In the genomic region with DNA sequence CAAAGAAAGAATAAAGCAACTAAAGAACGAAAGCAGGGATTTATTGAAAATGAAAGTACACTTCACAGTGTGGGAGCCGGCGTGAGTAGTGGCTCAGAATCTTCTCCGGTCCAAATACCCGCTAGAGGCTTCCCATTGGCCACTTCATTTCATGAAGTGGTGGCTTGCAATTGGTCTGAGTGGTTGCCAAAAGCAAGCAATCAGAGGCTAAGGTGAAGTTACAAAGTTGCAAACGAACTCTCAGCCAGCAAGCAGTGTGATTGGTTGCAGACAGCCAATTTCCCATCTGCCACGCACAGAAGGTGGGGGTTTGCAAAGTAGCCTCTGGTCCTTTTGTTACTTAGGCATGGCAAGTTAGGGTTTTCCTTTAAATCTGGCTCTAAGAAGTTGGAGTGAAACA, we compare ENCODE assay signal across 9 cellular contexts. TPM values are rescaled to one million over a fixed set of nuclear protein-coding genes. Genes with fewer than 3 reads are reported as not detected.
DNase-seq lines count a peak whose midpoint lies in the region; ATAC-seq and TF ChIP-seq lines count a peak whose summit lies in the region.
"Had no signal": no experiment of that assay in that cellular context is flagged by ENCODE, and none has a peak within 500 bp of the region (broad histone marks: within the 10 kb centered on the region; RNA-seq: fewer than 3 reads in every experiment).

No MANE protein-coding gene starts in this region.

- intact Hi-C loops in activated B cell treated with CpG ODN at 0.5 μM for 24 hours (cut with micrococcal nuclease), result loop anchor here (10.0 kb wide), 2 partner anchors 369 to 579 kb away; no protein-coding TSS in a partner anchor

- H3K27me3 Mint-ChIP-seq in activated B cell treated with CpG ODN at 0.5 μM for 24 hours, result peaks cover 11% of the 10 kb centered on the region

- no peak overlapping the region for H3K27ac Mint-ChIP-seq in activated B cell treated with CpG ODN at 0.5 μM for 24 hours

- POLR2A ChIA-PET in activated B cell treated with CpG ODN at 0.5 μM for 24 hours (lab: Charles Lee), result no interaction called here

- H3K36me3 Mint-ChIP-seq in activated B cell treated with CpG ODN at 0.5 μM for 24 hours (ENCODE audit: low read depth), result no peaks in the 10 kb centered on the region

- peaks cover 3% of the 10 kb centered on the region for H3K9me3 Mint-ChIP-seq in activated B cell treated with CpG ODN at 0.5 μM for 24 hours

- H3K27ac ChIP-seq in 22Rv1, result 0 out of 2 replicates have a peak overlapping the region, but pooled peaks have one; percentile 14

- DNase-seq in activated B cell treated with CpG ODN at 0.5 μM for 24 hours, result no peak
- DNase-seq in kidney glomerular epithelial cell (lab: John Stamatoyannopoulos, UW), result peak; percentile 40
- DNase-seq in NCI-H1048 (lab: John Stamatoyannopoulos, UW), result no peak
- DNase-seq in NCI-H1417 (lab: John Stamatoyannopoulos, UW), result no peak
- DNase-seq in NCI-H2081 (lab: John Stamatoyannopoulos, UW), result no peak
- DNase-seq in superior temporal gyrus (ENCODE audit: extremely low spot score), result no peak

- peaks cover 3% of the 10 kb centered on the region for H3K4me1 Mint-ChIP-seq in activated B cell treated with CpG ODN at 0.5 μM for 24 hours

- CTCF ChIA-PET in activated B cell treated with CpG ODN at 0.5 μM for 24 hours (lab: Charles Lee), result no interaction called here

- H3K4me3 Mint-ChIP-seq in activated B cell treated with CpG ODN at 0.5 μM for 24 hours, result peak overlapping the region; percentile 42

- TF ChIP-seq CTCF in 22Rv1 (IDR thresholded peaks at IDR 0.05), result no peak
- TF ChIP-seq CTCF in activated B cell treated with CpG ODN at 0.5 μM for 24 hours (IDR thresholded peaks at IDR 0.05), result no peak

- peak; percentile 73 for ATAC-seq in GM21526 (IDR thresholded peaks at IDR 0.05; ENCODE audit: low FRiP score, unreplicated experiment)
- ATAC-seq in activated B cell treated with CpG ODN at 0.5 μM for 24 hours (ENCODE audit: low read depth), result peak; percentile 87

RNA-seq across cellular contexts. Expression of a gene that starts 6.7 kb away (rescaled TPM):
- 10.4 and 12.9 TPM in 2 replicates for total RNA-seq in activated B cell treated with CpG ODN at 0.5 μM for 24 hours

RNA-seq across cellular contexts. Expression of a gene that starts 38.6 kb away (rescaled TPM):
- total RNA-seq in activated B cell treated with CpG ODN at 0.5 μM for 24 hours, result not detected in 2 replicates
- total RNA-seq: lung microvascular endothelial cell had no signal
